1 cellular context compared by ENCODE assay signal in the genomic region with DNA sequence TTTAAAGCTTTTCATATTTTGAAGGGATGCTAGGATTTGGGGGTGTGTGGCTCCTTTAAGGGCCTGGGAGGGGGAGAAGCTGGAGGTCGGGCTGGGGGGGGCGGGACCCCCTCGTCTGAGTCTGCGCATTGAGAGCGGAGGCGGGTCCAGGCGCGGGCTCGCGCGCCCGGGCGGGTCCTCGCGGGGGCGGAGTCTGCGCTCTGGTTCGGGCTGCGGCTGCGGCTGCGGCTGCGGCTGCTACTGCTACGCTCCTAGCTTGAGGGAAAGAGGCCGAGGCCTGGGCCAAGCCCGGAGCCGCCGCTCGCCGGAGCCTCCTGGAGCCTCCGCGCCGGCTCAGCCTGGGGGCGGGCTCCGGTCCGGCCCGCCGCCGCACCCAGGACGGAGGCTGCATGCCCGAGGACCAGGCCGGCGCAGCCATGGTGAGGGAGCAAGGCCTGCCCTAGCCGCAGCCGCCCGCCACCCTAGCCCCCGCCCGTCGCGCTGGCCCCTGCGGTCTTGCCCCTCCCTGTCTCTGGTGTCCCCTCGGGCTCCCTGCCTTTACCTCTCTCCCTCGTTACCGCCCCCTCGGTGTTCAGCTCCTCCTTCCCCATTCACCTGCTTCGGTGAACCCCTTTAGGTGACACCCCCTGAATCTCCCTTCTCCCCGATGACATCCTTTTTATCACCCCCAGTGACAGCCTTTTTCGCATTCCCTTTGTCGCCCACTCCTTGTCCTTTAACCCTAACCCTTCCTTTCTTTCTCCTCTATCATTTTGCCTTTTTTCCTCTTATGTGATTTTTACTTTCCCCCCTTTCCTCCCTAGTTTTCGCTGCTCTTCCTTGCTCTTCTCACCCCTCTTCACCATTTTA.
A peak's percentile ranks its signal among the peaks of the same experiment; 100 is the strongest.
TF ChIP-seq lines count a peak whose summit lies in the region.

A gene (plus strand): TSS at position 189 of the 849 bp plus-strand sequence. CDS start 201 bp downstream, at position 390.

TF ChIP-seq in GM12878, 131 proteins besides CTCF, POLR2A, EP300 and RAD21 (continued from another document):
- TF ChIP-seq SMAD5 (IDR thresholded peaks at IDR 0.05; ENCODE audit: low read depth): no peak
- no peak for TF ChIP-seq STAT1 (conservative IDR thresholded peaks at IDR 0.05)
- no peak for TF ChIP-seq ZNF384 (IDR thresholded peaks at IDR 0.05; ENCODE audit: borderline replicate concordance, low read depth, low read length)
- TF ChIP-seq EGR1 (IDR thresholded peaks at IDR 0.05; ENCODE audit: borderline replicate concordance in 1 of 2, low read depth in 2 of 2, low read length in 2 of 2): peak in 1 of 2 experiments; percentile 83; a peak in 1 of 3 replicates
- TF ChIP-seq, protein P1, sequence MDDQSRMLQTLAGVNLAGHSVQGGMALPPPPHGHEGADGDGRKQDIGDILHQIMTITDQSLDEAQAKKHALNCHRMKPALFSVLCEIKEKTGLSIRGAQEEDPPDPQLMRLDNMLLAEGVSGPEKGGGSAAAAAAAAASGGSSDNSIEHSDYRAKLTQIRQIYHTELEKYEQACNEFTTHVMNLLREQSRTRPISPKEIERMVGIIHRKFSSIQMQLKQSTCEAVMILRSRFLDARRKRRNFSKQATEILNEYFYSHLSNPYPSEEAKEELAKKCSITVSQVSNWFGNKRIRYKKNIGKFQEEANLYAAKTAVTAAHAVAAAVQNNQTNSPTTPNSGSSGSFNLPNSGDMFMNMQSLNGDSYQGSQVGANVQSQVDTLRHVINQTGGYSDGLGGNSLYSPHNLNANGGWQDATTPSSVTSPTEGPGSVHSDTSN (IDR thresholded peaks at IDR 0.05; ENCODE audit: insufficient replicate concordance, low read depth, low read length): no peak
- no peak for TF ChIP-seq RB1 (IDR thresholded peaks at IDR 0.05; ENCODE audit: borderline replicate concordance)
- no peak for TF ChIP-seq TCF3 (IDR thresholded peaks at IDR 0.05; ENCODE audit: borderline replicate concordance, insufficient read depth, low read depth, low read length)
- TF ChIP-seq ZNF622 (IDR thresholded peaks at IDR 0.05): no peak
- TF ChIP-seq, protein P2, sequence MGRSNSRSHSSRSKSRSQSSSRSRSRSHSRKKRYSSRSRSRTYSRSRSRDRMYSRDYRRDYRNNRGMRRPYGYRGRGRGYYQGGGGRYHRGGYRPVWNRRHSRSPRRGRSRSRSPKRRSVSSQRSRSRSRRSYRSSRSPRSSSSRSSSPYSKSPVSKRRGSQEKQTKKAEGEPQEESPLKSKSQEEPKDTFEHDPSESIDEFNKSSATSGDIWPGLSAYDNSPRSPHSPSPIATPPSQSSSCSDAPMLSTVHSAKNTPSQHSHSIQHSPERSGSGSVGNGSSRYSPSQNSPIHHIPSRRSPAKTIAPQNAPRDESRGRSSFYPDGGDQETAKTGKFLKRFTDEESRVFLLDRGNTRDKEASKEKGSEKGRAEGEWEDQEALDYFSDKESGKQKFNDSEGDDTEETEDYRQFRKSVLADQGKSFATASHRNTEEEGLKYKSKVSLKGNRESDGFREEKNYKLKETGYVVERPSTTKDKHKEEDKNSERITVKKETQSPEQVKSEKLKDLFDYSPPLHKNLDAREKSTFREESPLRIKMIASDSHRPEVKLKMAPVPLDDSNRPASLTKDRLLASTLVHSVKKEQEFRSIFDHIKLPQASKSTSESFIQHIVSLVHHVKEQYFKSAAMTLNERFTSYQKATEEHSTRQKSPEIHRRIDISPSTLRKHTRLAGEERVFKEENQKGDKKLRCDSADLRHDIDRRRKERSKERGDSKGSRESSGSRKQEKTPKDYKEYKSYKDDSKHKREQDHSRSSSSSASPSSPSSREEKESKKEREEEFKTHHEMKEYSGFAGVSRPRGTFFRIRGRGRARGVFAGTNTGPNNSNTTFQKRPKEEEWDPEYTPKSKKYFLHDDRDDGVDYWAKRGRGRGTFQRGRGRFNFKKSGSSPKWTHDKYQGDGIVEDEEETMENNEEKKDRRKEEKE (IDR thresholded peaks at IDR 0.05): 0 out of 2 replicates have a peak, but pooled peaks have one; percentile 23
